In genomic region chr2:241703128-241703604, GRCh38 we compare ENCODE assay signal across 8 cellular contexts. TPM values are rescaled to one million over a fixed set of nuclear protein-coding genes. Genes with fewer than 3 reads are reported as not detected.
DNase-seq lines count a peak whose midpoint lies in the region; ATAC-seq, FAIRE-seq and TF ChIP-seq lines count a peak whose summit lies in the region.

No MANE protein-coding gene starts in this region.

- H3K4ac ChIP-seq in neuronal stem cell (ENCODE audit: low read length) = no peak overlapping the region

- peaks cover 15% of the 10 kb centered on the region for H3K79me1 ChIP-seq in neuronal stem cell (ENCODE audit: low read depth, low read length)

- no peak for TF ChIP-seq POLR2A in endothelial cell of umbilical vein (IDR thresholded peaks at IDR 0.05; ENCODE audit: low read depth, low read length)

- H3K79me2 ChIP-seq in PC-3 (ENCODE audit: low read length) = peaks cover 20% of the 10 kb centered on the region
- H3K79me2 ChIP-seq in endothelial cell of umbilical vein (ENCODE audit: control insufficient read depth, insufficient read depth, low read length) = peaks cover 10% of the 10 kb centered on the region

- H3K4me1 ChIP-seq in PC-3 (ENCODE audit: insufficient read depth, low read length) (peaks cover 5% of the 10 kb centered on the region; the same call in 1 of the 2 replicates), endothelial cell of umbilical vein (ENCODE audit: control insufficient read depth, extremely low read depth, insufficient read depth, low read length) (peaks cover 6% of the 10 kb centered on the region), neuronal stem cell (ENCODE audit: control insufficient read depth in 2 of 2, insufficient read depth in 1 of 2, low read depth in 1 of 2, low read length in 2 of 2) (peaks cover 5 to 7% of the 10 kb centered on the region in 2 donors)

- POLR2A ChIA-PET in PC-3 (lab: Charles Lee; ENCODE audit: unreplicated experiment) = no interaction called here
- POLR2A ChIA-PET in endothelial cell of umbilical vein (lab: Charles Lee) = no interaction called here

- H3K18ac ChIP-seq in neuronal stem cell (ENCODE audit: low read length) = peak overlapping the region; percentile 59

- H4K20me1 ChIP-seq in PC-3 (ENCODE audit: low read length) (no peaks in the 10 kb centered on the region), endothelial cell of umbilical vein (replicated peaks; ENCODE audit: control insufficient read depth, extremely low read depth, insufficient read depth, low read length) (no peaks in the 10 kb centered on the region)

- no peak overlapping the region for H3K27ac ChIP-seq in PC-3 (ENCODE audit: low read length)
- peak overlapping the region; percentile 15 for H3K27ac ChIP-seq in endothelial cell of umbilical vein (ENCODE audit: insufficient read depth, low read depth, low read length)
- H3K27ac ChIP-seq in neuronal stem cell (replicated peaks; ENCODE audit: low read length) = no peak overlapping the region

- no peak overlapping the region for H2BK5ac ChIP-seq in neuronal stem cell (ENCODE audit: low read length)

- dilution Hi-C loops in endothelial cell of umbilical vein (cut with MboI; ENCODE audit: extremely low pct_ligation_motif_present, low sequenced_read_pairs) = no loop called here

- no peak overlapping the region for H2BK120ac ChIP-seq in neuronal stem cell (ENCODE audit: low read depth, low read length)

- H3K36me3 ChIP-seq in PC-3 (ENCODE audit: low read depth, low read length) = peaks cover 13% of the 10 kb centered on the region
- H3K36me3 ChIP-seq in endothelial cell of umbilical vein (ENCODE audit: control insufficient read depth in 2 of 2, extremely low read depth in 1 of 2, insufficient read depth in 2 of 2, low read length in 2 of 2) = peaks cover 2 to 6% of the 10 kb centered on the region in 2 experiments
- peaks cover 16 to 40% of the 10 kb centered on the region in 2 donors for H3K36me3 ChIP-seq in neuronal stem cell (replicated peaks in 1 of 2; ENCODE audit: control insufficient read depth in 2 of 2, insufficient read depth in 2 of 2, low read length in 2 of 2)

- H3K14ac ChIP-seq in neuronal stem cell (ENCODE audit: low read length) = no peak overlapping the region

- DNase-seq in GM13977 (ENCODE audit: low spot score) (peak; percentile 19), PC-3 (peak; percentile 19), endothelial cell of umbilical vein (ENCODE audit: low read depth, low spot score) (peak; percentile 10), neuronal stem cell (ENCODE audit: low spot score) (no peak), NCI-H510A treated with DMSO at 0.1 percent for 48 hours (lab: John Stamatoyannopoulos, UW) (no peak), GM19240 (ENCODE audit: insufficient read length, low spot score) (no peak)

- no peaks in the 10 kb centered on the region for H3K27me3 ChIP-seq in PC-3 (ENCODE audit: low read length)
- no peaks in the 10 kb centered on the region for H3K27me3 ChIP-seq in endothelial cell of umbilical vein (ENCODE audit: control insufficient read depth in 2 of 2, insufficient read depth in 2 of 2, low read length in 2 of 2)
- H3K27me3 ChIP-seq in neuronal stem cell (ENCODE audit: control insufficient read depth in 3 of 3, insufficient read depth in 3 of 3, low read depth in 1 of 3, low read length in 3 of 3) = no peaks in the 10 kb centered on the region

- H3K4me2 ChIP-seq in PC-3 (ENCODE audit: low read length) (peak overlapping the region; percentile 92), endothelial cell of umbilical vein (ENCODE audit: insufficient read depth, low read length) (peak overlapping the region; percentile 83), neuronal stem cell (ENCODE audit: insufficient read depth, low read length, poor library complexity, severe bottlenecking) (peak overlapping the region; percentile 90)

- no CpG with 5 or more reads among the region's 7 CpGs for WGBS in neuronal stem cell (ENCODE audit: extremely low coverage in 2 of 2, insufficient read length in 2 of 2, insufficient replicate concordance in 1 of 2), 2 donors

- peak overlapping the region; percentile 78 for H3K4me3 ChIP-seq in PC-3 (ENCODE audit: low read length)
- H3K4me3 ChIP-seq in endothelial cell of umbilical vein (replicated peaks in 1 of 3; ENCODE audit: insufficient read depth in 1 of 3, low read depth in 1 of 3, low read length in 3 of 3) = peak overlapping the region; percentile 49 to 75 (median 64)
- peak overlapping the region; percentile 94 to 97 for H3K4me3 ChIP-seq in neuronal stem cell (ENCODE audit: low read length in 2 of 2)

- no peak overlapping the region for H4K91ac ChIP-seq in neuronal stem cell (ENCODE audit: low read depth, low read length, poor library complexity)

- no peaks in the 10 kb centered on the region for H3F3A ChIP-seq in PC-3 (ENCODE audit: low read length, unreplicated experiment)

- H3K9me3 ChIP-seq in PC-3 (ENCODE audit: low read length) = no peaks in the 10 kb centered on the region
- H3K9me3 ChIP-seq in endothelial cell of umbilical vein (replicated peaks; ENCODE audit: control insufficient read depth, insufficient read depth, low read length) = no peaks in the 10 kb centered on the region
- peaks cover 7 to 18% of the 10 kb centered on the region in 2 donors for H3K9me3 ChIP-seq in neuronal stem cell (replicated peaks in 1 of 2; ENCODE audit: control insufficient read depth in 2 of 2, insufficient read depth in 1 of 2, low read depth in 1 of 2, low read length in 2 of 2)

- H3K9me1 ChIP-seq in endothelial cell of umbilical vein (replicated peaks; ENCODE audit: control insufficient read depth, extremely low read depth, insufficient read depth, low read length) = no peaks in the 10 kb centered on the region

- ATAC-seq in PC-3 (no peak), GM18861 (IDR thresholded peaks at IDR 0.05; ENCODE audit: unreplicated experiment) (no peak), GM18909 (IDR thresholded peaks at IDR 0.05; ENCODE audit: poor library complexity, unreplicated experiment) (no peak)

- intact Hi-C loops in PC-3 (cut with micrococcal nuclease) = loop anchor here (2.0 kb wide), 3 partner anchors 16 to 38 kb away; partner anchors contain the start of gene DTYMK
- intact Hi-C loops in endothelial cell of umbilical vein (cut with micrococcal nuclease) = loop anchor here (5.0 kb wide), 2 partner anchors 346 to 386 kb away; partner anchors contain the start of genes FARP2, HDLBP and SEPTIN2

- H3K23ac ChIP-seq in neuronal stem cell (ENCODE audit: low read depth, low read length, poor library complexity) = no peak overlapping the region

- no peak for TF ChIP-seq CTCF in GM13977 (IDR thresholded peaks at IDR 0.05; ENCODE audit: extremely low read depth, insufficient read depth, missing control alignments)
- no peak for TF ChIP-seq CTCF in PC-3 (conservative IDR thresholded peaks at IDR 0.05; ENCODE audit: low read depth, low read length)
- TF ChIP-seq CTCF in endothelial cell of umbilical vein (IDR thresholded peaks at IDR 0.05; ENCODE audit: extremely low read depth in 1 of 2, insufficient read depth in 1 of 2, low read depth in 1 of 2, low read length in 2 of 2) = no peak

- no peak overlapping the region for H2BK12ac ChIP-seq in neuronal stem cell (ENCODE audit: low read length)

- no peak overlapping the region for H2BK15ac ChIP-seq in neuronal stem cell (ENCODE audit: low read length)

- no peak overlapping the region for H4K8ac ChIP-seq in neuronal stem cell (ENCODE audit: low read depth, low read length)

- no peaks in the 10 kb centered on the region for H3K9me2 ChIP-seq in PC-3 (replicated peaks; ENCODE audit: low read length)

- H2AK5ac ChIP-seq in neuronal stem cell (ENCODE audit: low read depth, low read length) = no peak overlapping the region

- CTCF ChIA-PET in PC-3 (lab: Charles Lee) (no interaction called here), endothelial cell of umbilical vein (lab: Charles Lee) (interaction anchor here (0.8 to 4.8 kb wide), 5 partner anchors 10 to 173 kb away, joined by 4 to 41 read pairs (median 5); partner anchors contain the start of gene D2HGDH)

- FAIRE-seq in endothelial cell of umbilical vein (lab: Jason Lieb, UNC) = no peak

- BruUV-seq in PC-3 (replicated peaks; lab: Mats Ljungman, UMichigan) (no TSS peak), endothelial cell of umbilical vein (replicated peaks; lab: Mats Ljungman, UMichigan) (no TSS peak)

- H2AFZ ChIP-seq in PC-3 (ENCODE audit: low read length) (no peak overlapping the region), endothelial cell of umbilical vein (ENCODE audit: low read depth, low read length) (peak overlapping the region; percentile 44), neuronal stem cell (ENCODE audit: low read length) (peak overlapping the region; percentile 98)

- H3K9ac ChIP-seq in PC-3 (ENCODE audit: low read length) (peak overlapping the region; percentile 72), endothelial cell of umbilical vein (replicated peaks; ENCODE audit: extremely low read depth, insufficient read depth, low read length) (peak overlapping the region; percentile 61), neuronal stem cell (ENCODE audit: low read depth, low read length, poor library complexity) (peak overlapping the region; percentile 88)

- in situ Hi-C loops in GM13977 (cut with MboI; ENCODE audit: low pct_unique_long_range_greater_than_20kb, low sequenced_read_pairs, unreplicated experiment) = no loop called here

RNA-seq across cellular contexts. Expression of gene ING5, which starts 1.3 kb away (rescaled TPM):
- 30.2 and 32.1 TPM in 2 replicates for total RNA-seq in PC-3 (2014; rRNA removed)
- 24.5 and 30.5 TPM in 2 replicates for total RNA-seq in endothelial cell of umbilical vein
- polyA plus RNA-seq in endothelial cell of umbilical vein = 32.4 and 33.4 TPM in 2 replicates
- polyA plus RNA-seq in endothelial cell of umbilical vein (2011; cell fraction: cytosol; rRNA removed) = 32.9 and 34.1 TPM in 2 replicates
- polyA plus RNA-seq in endothelial cell of umbilical vein (2011; cell fraction: nucleus; rRNA removed) = 56.7 and 66.7 TPM in 2 replicates
- polyA plus RNA-seq in endothelial cell of umbilical vein (2012) = 18.4 and 21.0 TPM in 2 replicates
- polyA minus RNA-seq in endothelial cell of umbilical vein = 25.6 and 28.3 TPM in 2 replicates
- 9.2 TPM for polyA minus RNA-seq in endothelial cell of umbilical vein (2011; cell fraction: cytosol; rRNA and poly(A)+ RNA removed)
- polyA minus RNA-seq in endothelial cell of umbilical vein (2011; cell fraction: nucleus; rRNA and poly(A)+ RNA removed) = 20.2 and 24.6 TPM in 2 replicates
- polyA plus RNA-seq in neuronal stem cell (2013, experiment 1 of 2) = 25.2 TPM
- 27.0 TPM for polyA plus RNA-seq in neuronal stem cell (2013, experiment 2 of 2)

RNA-seq across cellular contexts. Expression of gene DTYMK, which starts 16.6 kb away (rescaled TPM):
- 130 and 155 TPM in 2 replicates for total RNA-seq in PC-3 (2014; rRNA removed)
- total RNA-seq in endothelial cell of umbilical vein = 91.9 and 104 TPM in 2 replicates
- 61.6 and 67.0 TPM in 2 replicates for polyA plus RNA-seq in endothelial cell of umbilical vein
- 76.1 and 84.6 TPM in 2 replicates for polyA plus RNA-seq in endothelial cell of umbilical vein (2011; cell fraction: cytosol; rRNA removed)
- 47.0 and 54.2 TPM in 2 replicates for polyA plus RNA-seq in endothelial cell of umbilical vein (2011; cell fraction: nucleus; rRNA removed)
- polyA plus RNA-seq in endothelial cell of umbilical vein (2012) = 45.6 and 65.1 TPM in 2 replicates
- 15.9 and 28.6 TPM in 2 replicates for polyA minus RNA-seq in endothelial cell of umbilical vein
- 29.3 TPM for polyA minus RNA-seq in endothelial cell of umbilical vein (2011; cell fraction: cytosol; rRNA and poly(A)+ RNA removed)
- 16.8 and 17.0 TPM in 2 replicates for polyA minus RNA-seq in endothelial cell of umbilical vein (2011; cell fraction: nucleus; rRNA and poly(A)+ RNA removed)
- 62.1 TPM for polyA plus RNA-seq in neuronal stem cell (2013, experiment 1 of 2)
- polyA plus RNA-seq in neuronal stem cell (2013, experiment 2 of 2) = 62.7 TPM

RNA-seq across cellular contexts. Expression of gene D2HGDH, which starts 31.3 kb away (rescaled TPM):
- total RNA-seq in PC-3 (2014; rRNA removed) (28.5 and 51.2 TPM in 2 replicates), endothelial cell of umbilical vein (22.3 and 27.9 TPM in 2 replicates)
- 22.3 and 34.5 TPM in 2 replicates for polyA plus RNA-seq in endothelial cell of umbilical vein
- polyA plus RNA-seq in endothelial cell of umbilical vein (2011; cell fraction: cytosol; rRNA removed) = 6.5 and 11.2 TPM in 2 replicates
- polyA plus RNA-seq in endothelial cell of umbilical vein (2011; cell fraction: nucleus; rRNA removed) = 157 and 189 TPM in 2 replicates
- polyA plus RNA-seq in endothelial cell of umbilical vein (2012) = 17.8 and 28.8 TPM in 2 replicates
- polyA minus RNA-seq in endothelial cell of umbilical vein = 10.6 and 14.5 TPM in 2 replicates
- 3.1 TPM for polyA minus RNA-seq in endothelial cell of umbilical vein (2011; cell fraction: cytosol; rRNA and poly(A)+ RNA removed)
- polyA minus RNA-seq in endothelial cell of umbilical vein (2011; cell fraction: nucleus; rRNA and poly(A)+ RNA removed) = 24.5 and 39.8 TPM in 2 replicates
- polyA plus RNA-seq in neuronal stem cell (2013, experiment 1 of 2) = 5.2 TPM
- 5.3 TPM for polyA plus RNA-seq in neuronal stem cell (2013, experiment 2 of 2)

Comparison
In these comparisons a context has a peak if more than half of its experiments do, and no peak if none do; other contexts are left out.
1. DNase-seq: peak in GM13977 (single experiment), PC-3 (single experiment) and endothelial cell of umbilical vein (single experiment); none in neuronal stem cell (single experiment), NCI-H510A treated with DMSO at 0.1 percent for 48 hours (single experiment) and GM19240 (single experiment).
2. Peak in every context shown above with its lines, with median percentiles within 50 percentile points of each other: H3K4me2 ChIP-seq, H3K4me3 ChIP-seq and H3K9ac ChIP-seq.